In the genomic region with DNA sequence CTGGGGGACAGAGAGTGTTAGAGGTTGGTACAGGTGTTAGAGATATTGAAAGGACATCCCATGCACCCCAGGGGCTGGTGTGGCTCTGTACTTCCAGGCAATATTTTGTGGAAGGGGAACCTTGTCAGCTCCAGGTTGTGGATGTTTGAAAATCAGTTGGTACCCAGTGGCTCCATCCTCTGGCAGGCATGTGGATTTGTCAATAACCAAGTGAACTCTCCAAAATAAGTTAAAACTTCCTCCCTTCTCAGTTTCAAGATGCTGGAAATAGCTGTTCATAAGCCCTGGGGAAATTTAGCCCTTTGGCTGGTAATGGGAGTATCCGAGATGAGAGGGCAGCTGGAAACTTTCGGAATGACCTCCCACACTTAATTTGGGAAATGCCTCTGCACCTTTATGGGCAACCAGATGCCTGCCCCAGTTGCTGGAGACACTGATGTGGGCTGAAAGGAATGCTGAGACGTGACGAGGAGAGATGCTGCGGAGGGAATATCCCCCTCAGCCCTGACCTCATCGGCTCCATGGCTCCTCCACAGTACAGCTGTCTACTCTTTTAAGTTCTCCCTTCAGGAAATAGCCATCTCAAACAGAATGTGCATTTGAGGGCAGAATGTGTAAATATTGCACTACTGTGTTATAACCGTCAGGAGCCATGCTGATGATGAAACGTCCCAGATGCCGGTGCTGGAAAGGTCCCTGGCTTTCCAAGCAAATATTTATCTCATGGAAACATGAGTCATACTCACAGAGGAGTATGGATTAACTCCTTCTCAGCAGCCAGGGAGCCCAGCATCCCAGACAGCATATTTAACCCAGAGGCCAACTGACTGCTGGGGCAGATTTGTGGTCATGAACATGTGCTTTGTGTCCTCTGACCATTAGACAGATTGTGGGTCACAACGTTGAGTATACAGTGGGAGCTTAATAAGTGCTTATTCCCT, we compare ENCODE assay signal across 8 cellular contexts. TPM values are rescaled to one million over a fixed set of nuclear protein-coding genes. Genes with fewer than 3 reads are reported as not detected.
DNase-seq lines count a peak whose midpoint lies in the region; ATAC-seq, FAIRE-seq and TF ChIP-seq lines count a peak whose summit lies in the region.

No MANE protein-coding gene starts in this region.

- H3K4me1 Mint-ChIP-seq in CD4-positive, alpha-beta T cell (ENCODE audit: low read depth), result no peaks in the 10 kb centered on the region

- no peaks in the 10 kb centered on the region for H3K9me3 Mint-ChIP-seq in CD4-positive, alpha-beta T cell

- H3K27ac ChIP-seq in cardiac muscle cell, result no peak overlapping the region
- no peak overlapping the region for H3K27ac ChIP-seq in CD4-positive, alpha-beta T cell (ENCODE audit: low read depth, low read length)

- ATAC-seq in SK-N-SH treated with all-trans-retinoic acid at 6 μM for 48 hours, result peak; percentile 64
- ATAC-seq in CD4-positive, alpha-beta T cell (ENCODE audit: poor library complexity), result no peak

- POLR2A ChIA-PET in CD4-positive, alpha-beta T cell (lab: Charles Lee), result no interaction called here

- peaks cover 5% of the 10 kb centered on the region for H3K27me3 Mint-ChIP-seq in CD4-positive, alpha-beta T cell

- CTCF ChIA-PET in CD4-positive, alpha-beta T cell (lab: Charles Lee), result no interaction called here

- H3K4me3 ChIP-seq in cardiac muscle cell (no peak overlapping the region), skeletal muscle cell (ENCODE audit: low read depth, low read length) (no peak overlapping the region)

- H3K36me3 Mint-ChIP-seq in CD4-positive, alpha-beta T cell (ENCODE audit: low read depth), result no peaks in the 10 kb centered on the region

- no peak overlapping the region for H3K27ac Mint-ChIP-seq in CD4-positive, alpha-beta T cell

- no peaks in the 10 kb centered on the region for H3K9me3 ChIP-seq in cardiac muscle cell (ENCODE audit: low read depth)
- H3K9me3 ChIP-seq in CD4-positive, alpha-beta T cell (ENCODE audit: control insufficient read depth, low read length), result no peaks in the 10 kb centered on the region

- H3K36me3 ChIP-seq in cardiac muscle cell, result no peaks in the 10 kb centered on the region

- H3K27me3 ChIP-seq in cardiac muscle cell, result no peaks in the 10 kb centered on the region
- no peaks in the 10 kb centered on the region for H3K27me3 ChIP-seq in CD4-positive, alpha-beta T cell (ENCODE audit: control insufficient read depth, insufficient read depth, low read length)

- peak; percentile 41 for FAIRE-seq in H54 (lab: Jason Lieb, UNC)

- TF ChIP-seq CTCF in cardiac muscle cell (IDR thresholded peaks at IDR 0.05; ENCODE audit: low read depth, low read length), result peak; percentile 64
- TF ChIP-seq CTCF in CD4-positive, alpha-beta T cell (IDR thresholded peaks at IDR 0.05), result no peak

- no peak overlapping the region for H3K4me3 Mint-ChIP-seq in CD4-positive, alpha-beta T cell

- intact Hi-C loops in CD4-positive, alpha-beta T cell (cut with DNase I, micrococcal nuclease), result no loop called here

- DNase-seq in H54 (ENCODE audit: insufficient read length, low spot score) (peak; percentile 57), cardiac muscle cell (ENCODE audit: low read depth in 1 of 2, low spot score in 1 of 2) (peak in 1 of 2 donors; percentile 99), skeletal muscle cell (ENCODE audit: low read depth) (peak; percentile 98), NCI-H1436 treated with DMSO at 0.1 percent for 48 hours (lab: John Stamatoyannopoulos, UW) (no peak), germinal center (ENCODE audit: low spot score) (no peak), OCI-M1 (lab: John Stamatoyannopoulos, UW) (no peak)
- no peak for DNase-seq in CD4-positive, alpha-beta T cell

- H3K4me1 ChIP-seq in cardiac muscle cell (ENCODE audit: low read depth), result no peaks in the 10 kb centered on the region

- TF ChIP-seq POLR2A in H54 (IDR thresholded peaks at IDR 0.05; ENCODE audit: low read depth, low read length), result no peak

TF ChIP-seq in SK-N-SH treated with all-trans-retinoic acid at 6 μM for 48 hours, 23 proteins besides CTCF, POLR2A, EP300 and RAD21:
- TF ChIP-seq ZFP3 (CRISPR knock-in tag; IDR thresholded peaks at IDR 0.05) (no peak), CSRNP3 (CRISPR knock-in tag; IDR thresholded peaks at IDR 0.05) (no peak; the same call in 1 of the 2 replicates), TCF4 (CRISPR knock-in tag; IDR thresholded peaks at IDR 0.05; ENCODE audit: borderline replicate concordance) (peak; percentile 37; the same call in 1 of the 2 replicates), TOX (CRISPR knock-in tag; IDR thresholded peaks at IDR 0.05; ENCODE audit: borderline replicate concordance) (peak; percentile 74; the same call in 1 of the 2 replicates), ISL1 (CRISPR knock-in tag; IDR thresholded peaks at IDR 0.05) (peak; percentile 59; the same call in 1 of the 2 replicates), POU6F1 (CRISPR knock-in tag; IDR thresholded peaks at IDR 0.05; ENCODE audit: borderline replicate concordance, low read depth) (0 out of 2 replicates have a peak, but pooled peaks have one; percentile 17), ZFP30 (CRISPR knock-in tag; IDR thresholded peaks at IDR 0.05) (no peak), CSDC2 (CRISPR knock-in tag; IDR thresholded peaks at IDR 0.05) (peak; percentile 76; the same call in 1 of the 2 replicates), BACH2 (CRISPR knock-in tag; IDR thresholded peaks at IDR 0.05; ENCODE audit: borderline replicate concordance) (no peak), CREB5 (CRISPR knock-in tag; IDR thresholded peaks at IDR 0.05; ENCODE audit: low read depth) (peak; percentile 84), SNAI2 (CRISPR knock-in tag; IDR thresholded peaks at IDR 0.05) (peak; percentile 29; the same call in 1 of the 2 replicates), ZC3H10 (CRISPR knock-in tag; IDR thresholded peaks at IDR 0.05) (peak; percentile 24; the same call in 1 of the 2 replicates)
- TF ChIP-seq, protein P1, sequence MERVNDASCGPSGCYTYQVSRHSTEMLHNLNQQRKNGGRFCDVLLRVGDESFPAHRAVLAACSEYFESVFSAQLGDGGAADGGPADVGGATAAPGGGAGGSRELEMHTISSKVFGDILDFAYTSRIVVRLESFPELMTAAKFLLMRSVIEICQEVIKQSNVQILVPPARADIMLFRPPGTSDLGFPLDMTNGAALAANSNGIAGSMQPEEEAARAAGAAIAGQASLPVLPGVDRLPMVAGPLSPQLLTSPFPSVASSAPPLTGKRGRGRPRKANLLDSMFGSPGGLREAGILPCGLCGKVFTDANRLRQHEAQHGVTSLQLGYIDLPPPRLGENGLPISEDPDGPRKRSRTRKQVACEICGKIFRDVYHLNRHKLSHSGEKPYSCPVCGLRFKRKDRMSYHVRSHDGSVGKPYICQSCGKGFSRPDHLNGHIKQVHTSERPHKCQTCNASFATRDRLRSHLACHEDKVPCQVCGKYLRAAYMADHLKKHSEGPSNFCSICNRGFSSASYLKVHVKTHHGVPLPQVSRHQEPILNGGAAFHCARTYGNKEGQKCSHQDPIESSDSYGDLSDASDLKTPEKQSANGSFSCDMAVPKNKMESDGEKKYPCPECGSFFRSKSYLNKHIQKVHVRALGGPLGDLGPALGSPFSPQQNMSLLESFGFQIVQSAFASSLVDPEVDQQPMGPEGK (CRISPR knock-in tag; IDR thresholded peaks at IDR 0.05; ENCODE audit: borderline replicate concordance), result no peak

RNA-seq across cellular contexts. Expression of gene TGFBI, which starts 29.5 kb away (rescaled TPM):
- total RNA-seq in cardiac muscle cell, result 2.9 and 9.0 TPM in 2 replicates
- 1.6 and 10.2 TPM in 2 replicates for polyA plus RNA-seq in cardiac muscle cell
- total RNA-seq in CD4-positive, alpha-beta T cell, result 1 to 10 TPM; 4.8 to 5.9 TPM

Comparison
In these comparisons a context has a peak if more than half of its experiments do, and no peak if none do; other contexts are left out.
1. DNase-seq: peak in H54 (single experiment) and skeletal muscle cell (single experiment); none in NCI-H1436 treated with DMSO at 0.1 percent for 48 hours (single experiment), germinal center (single experiment), CD4-positive, alpha-beta T cell (0 of 10) and OCI-M1 (single experiment).